23 cellular contexts compared by ENCODE assay signal in the genomic region with DNA sequence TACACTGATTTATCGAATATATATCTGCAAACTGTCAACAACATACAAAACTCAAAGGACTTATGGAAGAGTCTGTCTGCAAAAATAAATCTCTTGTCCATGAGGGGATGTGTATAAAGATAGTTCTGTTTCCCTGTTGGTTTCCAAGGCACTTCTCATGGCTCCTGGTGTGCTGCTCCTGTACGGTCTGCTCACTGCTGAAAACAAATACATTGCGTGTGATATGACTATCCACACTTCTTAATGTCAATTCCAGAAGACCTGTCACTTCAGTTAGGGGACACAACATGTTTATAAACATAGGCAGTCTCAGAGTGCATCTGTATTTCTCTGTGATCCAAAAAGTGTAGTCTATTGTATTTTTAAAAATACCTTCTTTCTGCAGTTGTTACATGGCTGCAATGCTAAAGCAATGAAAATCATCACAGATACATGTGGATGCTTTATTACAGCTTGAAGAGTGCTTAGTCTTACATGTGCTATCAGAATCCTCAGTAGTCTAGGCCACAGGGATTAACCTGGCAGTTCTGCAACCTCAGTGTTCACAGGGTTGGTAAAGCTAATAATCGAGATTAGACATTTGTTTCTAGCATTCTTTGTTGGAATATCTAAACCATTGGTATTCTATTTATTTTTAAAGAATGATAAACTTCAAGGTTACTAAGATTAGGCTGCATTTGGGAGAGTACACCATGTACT. TPM values are rescaled to one million over a fixed set of nuclear protein-coding genes. Genes with fewer than 3 reads are reported as not detected.
DNase-seq lines count a peak whose midpoint lies in the region; ATAC-seq, FAIRE-seq and TF ChIP-seq lines count a peak whose summit lies in the region.
"Had no signal": no experiment of that assay in that cellular context is flagged by ENCODE, and none has a peak within 500 bp of the region (broad histone marks: within the 10 kb centered on the region; RNA-seq: fewer than 3 reads in every experiment).

No MANE protein-coding gene starts in this region.

- CTCF ChIA-PET in HepG2 (lab: Yijun Ruan, JAX; ENCODE audit: low intra/inter-chr PET ratio, low total read pairs) = interaction anchor here (2.0 kb wide), 1 partner anchor 33 kb away, joined by 5 read pairs; no protein-coding TSS in a partner anchor

- intact Hi-C loops in left ventricle myocardium inferior (cut with micrococcal nuclease) (no loop called here), cardiac septum (cut with DNase I) (no loop called here), body of pancreas (cut with DNase I) (no loop called here), HepG2 (cut with micrococcal nuclease; ENCODE audit: unreplicated experiment) (no loop called here)

- TF ChIP-seq EP300 in HepG2 (IDR thresholded peaks at IDR 0.05; ENCODE audit: low read depth in 2 of 2, low read length in 2 of 2) (no peak), HepG2 (CRISPR knock-in tag; IDR thresholded peaks at IDR 0.05; ENCODE audit: borderline replicate concordance) (no peak)

- DNase-seq in left ventricle myocardium inferior (no peak), cardiac septum (ENCODE audit: low spot score) (no peak), body of pancreas (peak in 1 of 4 donors; percentile 37), HepG2 (ENCODE audit: low spot score) (no peak), NCI-H1694 treated with DMSO at 0.1 percent for 48 hours (lab: John Stamatoyannopoulos, UW) (no peak), NCI-H774 (lab: John Stamatoyannopoulos, UW) (no peak)
- DNase-seq in activated naive CD8-positive, alpha-beta T cell treated with anti-CD3 and anti-CD28 coated beads, Interleukin-2, amount 50 U/mL, for 24 hours = no peak
- DNase-seq: ACHN; BE2C; C1 segment of cervical spinal cord; CD4-positive, CD25-positive, alpha-beta regulatory T cell; CD8-positive, alpha-beta memory T cell; COR-L47; DMS 273 treated with DMSO at 0.1 percent for 48 hours; DMS53; DND-41; EL; GOT3; H7 had no signal

- H3K27ac ChIP-seq in left ventricle myocardium inferior (replicated peaks) (peak overlapping the region; percentile 70), body of pancreas (peak overlapping the region; percentile 59 to 92 (median 90)), HepG2 (ENCODE audit: extremely low read length, insufficient read depth, low read length) (no peak overlapping the region)

- peaks cover 69% of the 10 kb centered on the region for H3K36me3 ChIP-seq in left ventricle myocardium inferior
- H3K36me3 ChIP-seq in body of pancreas (replicated peaks in 1 of 2; ENCODE audit: insufficient read depth in 1 of 2, low read depth in 2 of 2) = peaks cover 0 to 6% of the 10 kb centered on the region in 2 donors
- H3K36me3 ChIP-seq in HepG2 (replicated peaks in 1 of 2; ENCODE audit: control insufficient read depth in 1 of 2, insufficient read depth in 2 of 2, low read length in 2 of 2) = peaks cover 31 to 63% of the 10 kb centered on the region in 2 experiments
- H3K36me3 ChIP-seq: BE2C had no signal

- TF ChIP-seq CTCF in left ventricle myocardium inferior (IDR thresholded peaks at IDR 0.05; ENCODE audit: borderline replicate concordance) = no peak
- TF ChIP-seq CTCF in body of pancreas (IDR thresholded peaks at IDR 0.05) = no peak
- TF ChIP-seq CTCF in HepG2 (CRISPR knock-in tag; IDR thresholded peaks at IDR 0.05) = no peak

- H3K9me3 ChIP-seq in left ventricle myocardium inferior (replicated peaks) (no peaks in the 10 kb centered on the region), body of pancreas (no peaks in the 10 kb centered on the region), HepG2 (ENCODE audit: low read length) (no peaks in the 10 kb centered on the region)
- H3K9me3 ChIP-seq: BE2C had no signal

- in situ Hi-C loops in HepG2 (cut with HindIII; ENCODE audit: extremely low pct_ligation_motif_present, low pct_unique_long_range_greater_than_20kb) = no loop called here

- H3K27me3 Mint-ChIP-seq in activated naive CD8-positive, alpha-beta T cell treated with anti-CD3 and anti-CD28 coated beads, Interleukin-2, amount 50 U/mL, for 24 hours = no peaks in the 10 kb centered on the region
- H3K27me3 Mint-ChIP-seq: CD4-positive, CD25-positive, alpha-beta regulatory T cell; CD8-positive, alpha-beta memory T cell had no signal

- H2AFZ ChIP-seq in HepG2 (ENCODE audit: low read length) = no peak overlapping the region

- peaks cover 20% of the 10 kb centered on the region for H3K4me1 ChIP-seq in left ventricle myocardium inferior
- peaks cover 85% of the 10 kb centered on the region for H3K4me1 ChIP-seq in body of pancreas
- no peaks in the 10 kb centered on the region for H3K4me1 ChIP-seq in HepG2 (ENCODE audit: insufficient read depth, low read length)
- H3K4me1 ChIP-seq: BE2C had no signal

- H3K9ac ChIP-seq in HepG2 (ENCODE audit: insufficient read depth, low read depth, low read length) = no peak overlapping the region

- H3K4me2 ChIP-seq in HepG2 (ENCODE audit: low read depth, low read length) = no peak overlapping the region

- H3K4me1 Mint-ChIP-seq in activated naive CD8-positive, alpha-beta T cell treated with anti-CD3 and anti-CD28 coated beads, Interleukin-2, amount 50 U/mL, for 24 hours = no peaks in the 10 kb centered on the region

- POLR2A ChIA-PET in HepG2 (lab: Yijun Ruan, JAX) = interaction anchor here (0.8 kb wide), 2 partner anchors 8 to 105 kb away, joined by 3 to 4 read pairs; no protein-coding TSS in a partner anchor

- H3K36me3 Mint-ChIP-seq in activated naive CD8-positive, alpha-beta T cell treated with anti-CD3 and anti-CD28 coated beads, Interleukin-2, amount 50 U/mL, for 24 hours (ENCODE audit: low read depth) = peaks cover 50% of the 10 kb centered on the region

- H3K9me3 Mint-ChIP-seq in activated naive CD8-positive, alpha-beta T cell treated with anti-CD3 and anti-CD28 coated beads, Interleukin-2, amount 50 U/mL, for 24 hours = no peaks in the 10 kb centered on the region
- H3K9me3 Mint-ChIP-seq: CD4-positive, CD25-positive, alpha-beta regulatory T cell; CD8-positive, alpha-beta memory T cell had no signal

- H3K4me3 ChIP-seq in left ventricle myocardium inferior = no peak overlapping the region
- no peak overlapping the region for H3K4me3 ChIP-seq in body of pancreas
- no peak overlapping the region for H3K4me3 ChIP-seq in HepG2 (replicated peaks in 1 of 3; ENCODE audit: insufficient read depth in 1 of 3, low read depth in 2 of 3, low read length in 3 of 3)
- H3K4me3 ChIP-seq: GM12878 had no signal

- no peak overlapping the region for H3K4me3 Mint-ChIP-seq in activated naive CD8-positive, alpha-beta T cell treated with anti-CD3 and anti-CD28 coated beads, Interleukin-2, amount 50 U/mL, for 24 hours
- H3K4me3 Mint-ChIP-seq: CD4-positive, CD25-positive, alpha-beta regulatory T cell; CD8-positive, alpha-beta memory T cell had no signal

- no peak overlapping the region for H3K27ac Mint-ChIP-seq in activated naive CD8-positive, alpha-beta T cell treated with anti-CD3 and anti-CD28 coated beads, Interleukin-2, amount 50 U/mL, for 24 hours
- H3K27ac Mint-ChIP-seq: CD4-positive, CD25-positive, alpha-beta regulatory T cell had no signal

- H4K20me1 ChIP-seq in HepG2 (ENCODE audit: insufficient read depth, low read length) = peaks cover 13% of the 10 kb centered on the region; the same call in 1 of the 2 replicates

- ATAC-seq in body of pancreas (no peak), HepG2 (no peak)
- no peak for ATAC-seq in activated naive CD8-positive, alpha-beta T cell treated with anti-CD3 and anti-CD28 coated beads, Interleukin-2, amount 50 U/mL, for 24 hours
- ATAC-seq: GM12878 had no signal

- H3K79me2 ChIP-seq in HepG2 (ENCODE audit: insufficient read depth, low read length) = peaks cover 39% of the 10 kb centered on the region

- no peaks in the 10 kb centered on the region for H3K27me3 ChIP-seq in left ventricle myocardium inferior (ENCODE audit: low read depth)
- H3K27me3 ChIP-seq in body of pancreas = no peaks in the 10 kb centered on the region
- no peaks in the 10 kb centered on the region for H3K27me3 ChIP-seq in HepG2 (ENCODE audit: control insufficient read depth in 1 of 2, insufficient read depth in 2 of 2, low read length in 2 of 2)
- H3K27me3 ChIP-seq: BE2C had no signal

- no peak for TF ChIP-seq POLR2A in body of pancreas (IDR thresholded peaks at IDR 0.05)
- no peak for TF ChIP-seq POLR2A in HepG2 (IDR thresholded peaks at IDR 0.05; ENCODE audit: insufficient read depth in 1 of 2, low read depth in 2 of 2, low read length in 2 of 2)

- FAIRE-seq in HepG2 (lab: Jason Lieb, UNC) = no peak
- FAIRE-seq: A204.1, GM12878 had no signal

- WGBS in body of pancreas, 2 donors = 12 to 32% methylated on average over 4 of the region's 4 CpGs
- WGBS in HepG2 (ENCODE audit: low lambda C conversion rate) = 91% methylated on average over 4 of the region's 4 CpGs

- no TSS peak for BruUV-seq in HepG2 (replicated peaks; lab: Mats Ljungman, UMichigan)

- no peak for TF ChIP-seq RAD21 in HepG2 (CRISPR knock-in tag; IDR thresholded peaks at IDR 0.05)

RNA-seq across cellular contexts. Expression of gene ALKAL2, which starts 7.8 kb away (rescaled TPM):
- total RNA-seq in left ventricle myocardium inferior = 1.1 TPM
- total RNA-seq in cardiac septum = 2.7 TPM
- 100 to 1,000 TPM in 1 of 2 donors, 10 to 100 TPM in 1; 56.6 to 104 TPM for total RNA-seq in body of pancreas
- total RNA-seq in HepG2 (2016; rRNA removed; fragmentation: Illumina TruSeq; extraction: Trizol) = 0.22 TPM in 1 of 2 replicates, not detected in the other
- not detected in 2 replicates for total RNA-seq in HepG2 (2016; cell fraction: cytosol; rRNA removed; fragmentation: Illumina TruSeq; extraction: Trizol; ENCODE audit: low read depth)
- 0.22 TPM in 1 of 2 replicates, not detected in the other for total RNA-seq in HepG2 (2016; cell fraction: insoluble cytoplasmic fraction; rRNA removed; fragmentation: Illumina TruSeq; extraction: Trizol)
- 0.77 and 0.93 TPM in 2 replicates for total RNA-seq in HepG2 (2016; cell fraction: membrane; rRNA removed; fragmentation: Illumina TruSeq; extraction: Trizol)
- total RNA-seq in HepG2 (2016; cell fraction: nucleus; rRNA removed; fragmentation: Illumina TruSeq; extraction: Trizol) = not detected in 2 replicates
- polyA plus RNA-seq in HepG2 (2011; rRNA removed) = 1.7 and 2.9 TPM in 2 replicates
- polyA plus RNA-seq in HepG2 (2011; cell fraction: cytosol; rRNA removed) = 0.89 and 1.5 TPM in 2 replicates
- polyA plus RNA-seq in HepG2 (2011; cell fraction: nucleus; rRNA removed) = 0.82 and 1.1 TPM in 2 replicates
- polyA plus RNA-seq in HepG2 (2012) = 1.5 and 2.3 TPM in 2 replicates
- polyA plus RNA-seq in HepG2 (2016; cell fraction: cytosol; fragmentation: Illumina TruSeq; extraction: Trizol; ENCODE audit: low read depth) = 0.12 and 0.19 TPM in 2 replicates
- polyA plus RNA-seq in HepG2 (2016; cell fraction: insoluble cytoplasmic fraction; fragmentation: Illumina TruSeq; extraction: Trizol; ENCODE audit: low read depth) = 0.35 TPM in 1 of 2 replicates, not detected in the other
- polyA plus RNA-seq in HepG2 (2016; cell fraction: membrane; fragmentation: Illumina TruSeq; extraction: Trizol; ENCODE audit: low read depth) = 0.22 and 0.45 TPM in 2 replicates
- polyA plus RNA-seq in HepG2 (2016; cell fraction: nucleus; fragmentation: Illumina TruSeq; extraction: Trizol; ENCODE audit: insufficient read depth, low read depth) = 0.72 and 1.0 TPM in 2 replicates
- polyA minus RNA-seq in HepG2 (2011; rRNA and poly(A)+ RNA removed; ENCODE audit: low replicate concordance) = not detected in 2 replicates
- 0.59 TPM in 1 of 2 replicates, not detected in the other for polyA minus RNA-seq in HepG2 (2011; cell fraction: cytosol; rRNA and poly(A)+ RNA removed)
- polyA minus RNA-seq in HepG2 (2011; cell fraction: nucleus; rRNA and poly(A)+ RNA removed) = 1.4 and 1.5 TPM in 2 replicates
- total RNA-seq: CD4-positive, CD25-positive, alpha-beta regulatory T cell; CD8-positive, alpha-beta memory T cell; G401; GM12878; HT-29 had no signal
- polyA plus RNA-seq: CD8-positive, alpha-beta memory T cell had no signal

RNA-seq across cellular contexts. Expression of gene ACP1, which starts 15.4 kb away (rescaled TPM):
- total RNA-seq in left ventricle myocardium inferior (68.0 TPM), cardiac septum (64.6 TPM), body of pancreas (10 to 100 TPM; 62.0 to 74.2 TPM), HepG2 (2016; rRNA removed; fragmentation: Illumina TruSeq; extraction: Trizol) (246 and 290 TPM in 2 replicates)
- total RNA-seq in HepG2 (2016; cell fraction: cytosol; rRNA removed; fragmentation: Illumina TruSeq; extraction: Trizol; ENCODE audit: low read depth) = 198 and 234 TPM in 2 replicates
- total RNA-seq in HepG2 (2016; cell fraction: insoluble cytoplasmic fraction; rRNA removed; fragmentation: Illumina TruSeq; extraction: Trizol) = 252 and 306 TPM in 2 replicates
- total RNA-seq in HepG2 (2016; cell fraction: membrane; rRNA removed; fragmentation: Illumina TruSeq; extraction: Trizol) = 319 and 324 TPM in 2 replicates
- 159 and 173 TPM in 2 replicates for total RNA-seq in HepG2 (2016; cell fraction: nucleus; rRNA removed; fragmentation: Illumina TruSeq; extraction: Trizol)
- 280 and 348 TPM in 2 replicates for polyA plus RNA-seq in HepG2 (2011; rRNA removed)
- polyA plus RNA-seq in HepG2 (2011; cell fraction: cytosol; rRNA removed) = 192 and 226 TPM in 2 replicates
- polyA plus RNA-seq in HepG2 (2011; cell fraction: nucleus; rRNA removed) = 139 and 154 TPM in 2 replicates
- polyA plus RNA-seq in HepG2 (2012) = 301 and 382 TPM in 2 replicates
- 328 and 393 TPM in 2 replicates for polyA plus RNA-seq in HepG2 (2016; cell fraction: cytosol; fragmentation: Illumina TruSeq; extraction: Trizol; ENCODE audit: low read depth)
- 381 and 406 TPM in 2 replicates for polyA plus RNA-seq in HepG2 (2016; cell fraction: insoluble cytoplasmic fraction; fragmentation: Illumina TruSeq; extraction: Trizol; ENCODE audit: low read depth)
- 353 and 372 TPM in 2 replicates for polyA plus RNA-seq in HepG2 (2016; cell fraction: membrane; fragmentation: Illumina TruSeq; extraction: Trizol; ENCODE audit: low read depth)
- polyA plus RNA-seq in HepG2 (2016; cell fraction: nucleus; fragmentation: Illumina TruSeq; extraction: Trizol; ENCODE audit: insufficient read depth, low read depth) = 287 and 295 TPM in 2 replicates
- polyA minus RNA-seq in HepG2 (2011; rRNA and poly(A)+ RNA removed; ENCODE audit: low replicate concordance) = 137 and 198 TPM in 2 replicates
- 154 and 160 TPM in 2 replicates for polyA minus RNA-seq in HepG2 (2011; cell fraction: cytosol; rRNA and poly(A)+ RNA removed)
- 316 and 328 TPM in 2 replicates for polyA minus RNA-seq in HepG2 (2011; cell fraction: nucleus; rRNA and poly(A)+ RNA removed)

RNA-seq across cellular contexts. Expression of gene SH3YL1, which starts 16.3 kb away (rescaled TPM):
- total RNA-seq in left ventricle myocardium inferior (9.8 TPM), cardiac septum (12.9 TPM), body of pancreas (100 to 1,000 TPM; 159 to 162 TPM), HepG2 (2016; rRNA removed; fragmentation: Illumina TruSeq; extraction: Trizol) (8.8 and 13.0 TPM in 2 replicates)
- total RNA-seq in HepG2 (2016; cell fraction: cytosol; rRNA removed; fragmentation: Illumina TruSeq; extraction: Trizol; ENCODE audit: low read depth) = 4.1 and 4.9 TPM in 2 replicates
- total RNA-seq in HepG2 (2016; cell fraction: insoluble cytoplasmic fraction; rRNA removed; fragmentation: Illumina TruSeq; extraction: Trizol) = 8.7 and 10.6 TPM in 2 replicates
- total RNA-seq in HepG2 (2016; cell fraction: membrane; rRNA removed; fragmentation: Illumina TruSeq; extraction: Trizol) = 6.5 and 8.7 TPM in 2 replicates
- total RNA-seq in HepG2 (2016; cell fraction: nucleus; rRNA removed; fragmentation: Illumina TruSeq; extraction: Trizol) = 19.0 and 22.6 TPM in 2 replicates
- 38.1 and 48.2 TPM in 2 replicates for polyA plus RNA-seq in HepG2 (2011; rRNA removed)
- 22.1 and 28.8 TPM in 2 replicates for polyA plus RNA-seq in HepG2 (2011; cell fraction: cytosol; rRNA removed)
- polyA plus RNA-seq in HepG2 (2011; cell fraction: nucleus; rRNA removed) = 105 and 110 TPM in 2 replicates
- polyA plus RNA-seq in HepG2 (2012) = 34.7 and 61.3 TPM in 2 replicates
- polyA plus RNA-seq in HepG2 (2016; cell fraction: cytosol; fragmentation: Illumina TruSeq; extraction: Trizol; ENCODE audit: low read depth) = 3.9 and 4.4 TPM in 2 replicates
- 12.2 TPM in 2 replicates for polyA plus RNA-seq in HepG2 (2016; cell fraction: insoluble cytoplasmic fraction; fragmentation: Illumina TruSeq; extraction: Trizol; ENCODE audit: low read depth)
- polyA plus RNA-seq in HepG2 (2016; cell fraction: membrane; fragmentation: Illumina TruSeq; extraction: Trizol; ENCODE audit: low read depth) = 6.9 and 8.4 TPM in 2 replicates
- polyA plus RNA-seq in HepG2 (2016; cell fraction: nucleus; fragmentation: Illumina TruSeq; extraction: Trizol; ENCODE audit: insufficient read depth, low read depth) = 34.5 and 42.6 TPM in 2 replicates
- 8.2 and 18.1 TPM in 2 replicates for polyA minus RNA-seq in HepG2 (2011; rRNA and poly(A)+ RNA removed; ENCODE audit: low replicate concordance)
- polyA minus RNA-seq in HepG2 (2011; cell fraction: cytosol; rRNA and poly(A)+ RNA removed) = 10.2 and 13.8 TPM in 2 replicates
- polyA minus RNA-seq in HepG2 (2011; cell fraction: nucleus; rRNA and poly(A)+ RNA removed) = 143 and 147 TPM in 2 replicates

Comparison
In these comparisons a context has a peak if more than half of its experiments do, and no peak if none do; other contexts are left out.
1. RNA of gene ALKAL2, which starts 7.8 kb away (total RNA-seq): 56.6 to 104 TPM in body of pancreas; 2.7 TPM in cardiac septum (single experiment), 1.1 TPM in left ventricle myocardium inferior (single experiment) and 0.22 to 0.93 TPM in HepG2; every median in the first group is over 10 times any median in the second.
2. RNA of gene SH3YL1, which starts 16.3 kb away (total RNA-seq): 159 to 162 TPM in body of pancreas; 4.1 to 22.6 TPM in HepG2, 12.9 TPM in cardiac septum (single experiment) and 9.8 TPM in left ventricle myocardium inferior (single experiment); every median in the first group is over 4 times any median in the second.